29 cellular contexts compared by ENCODE assay signal in genomic region chrX:151240237-151240636, GRCh38.
"Had no signal": no experiment of that assay in that cellular context is flagged by ENCODE, and none has a peak within 500 bp of the region (broad histone marks: within the 10 kb centered on the region; RNA-seq: fewer than 3 reads in every experiment).

No MANE protein-coding gene starts in this region.

- H3K27me3 Mint-ChIP-seq: activated CD8-positive, alpha-beta T cell treated with anti-CD3 and anti-CD28 coated beads for 36 hours had no signal

- DNase-seq: activated CD4-positive, alpha-beta T cell treated with anti-CD3 and anti-CD28 coated beads for 1 hour; activated CD4-positive, alpha-beta T cell treated with anti-CD3 and anti-CD28 coated beads for 4 hours; activated CD4-positive, alpha-beta T cell treated with anti-CD3 and anti-CD28 coated beads, Interleukin-2, amount 50 U/mL, for 1 hour; activated CD4-positive, alpha-beta T cell treated with anti-CD3 and anti-CD28 coated beads, Interleukin-2, amount 50 U/mL, for 48 hours; activated CD8-positive, alpha-beta memory T cell treated with anti-CD3 and anti-CD28 coated beads for 24 hours; activated CD8-positive, alpha-beta T cell treated with anti-CD3 and anti-CD28 coated beads for 36 hours; activated effector memory CD4-positive, alpha-beta T cell treated with Interleukin-2 at 50 U/mL for 16 hours; activated gamma-delta T cell treated with Interleukin-2 at 50 U/mL for 16 hours; activated naive CD4-positive, alpha-beta T cell treated with anti-CD3 and anti-CD28 coated beads, Interleukin-2, amount 50 U/mL, for 16 hours; activated naive CD4-positive, alpha-beta T cell treated with Interleukin-2 at 50 U/mL for 16 hours; activated T-cell treated with anti-CD3 and anti-CD28 coated beads, Interleukin-2, amount 50 U/mL, for 4 hours; amygdala; aorta; brain microvascular endothelial cell; caudate nucleus; cortex of kidney; dermis blood vessel endothelial cell; effector CD4-positive, alpha-beta T cell; effector memory CD8-positive, alpha-beta T cell; erythroblast; foreskin keratinocyte; gastrocnemius medialis; glutamatergic neuron; heart left ventricle; T-helper 2 cell had no signal

- FAIRE-seq: colon had no signal

- H3K4me3 ChIP-seq: esophagus muscularis mucosa, gastrocnemius medialis, heart left ventricle had no signal

- H3K36me3 Mint-ChIP-seq: activated naive CD8-positive, alpha-beta T cell had no signal

- ATAC-seq: activated CD8-positive, alpha-beta T cell treated with anti-CD3 and anti-CD28 coated beads for 36 hours; activated T-cell treated with anti-CD3 and anti-CD28 coated beads, Interleukin-2, amount 50 U/mL, for 4 hours; activated T-helper 17 cell treated with anti-CD3 and anti-CD28 coated beads, Interleukin-2, amount 50 U/mL, for 72 hours; effector memory CD8-positive, alpha-beta T cell; foreskin keratinocyte; gastrocnemius medialis; heart left ventricle had no signal

- H3K27me3 ChIP-seq: brain microvascular endothelial cell, esophagus muscularis mucosa, foreskin keratinocyte, gastrocnemius medialis had no signal

- H3K9me3 Mint-ChIP-seq: activated CD8-positive, alpha-beta T cell treated with anti-CD3 and anti-CD28 coated beads for 36 hours; activated T-cell treated with anti-CD3 and anti-CD28 coated beads, Interleukin-2, amount 50 U/mL, for 4 hours; activated T-helper 17 cell treated with anti-CD3 and anti-CD28 coated beads, Interleukin-2, amount 50 U/mL, for 72 hours; effector memory CD8-positive, alpha-beta T cell had no signal

- H3K9me3 ChIP-seq: gastrocnemius medialis had no signal

- H3K4me1 Mint-ChIP-seq: activated T-helper 17 cell treated with anti-CD3 and anti-CD28 coated beads, Interleukin-2, amount 50 U/mL, for 72 hours had no signal

- H3K27ac Mint-ChIP-seq: activated CD8-positive, alpha-beta T cell treated with anti-CD3 and anti-CD28 coated beads for 36 hours; activated naive CD8-positive, alpha-beta T cell; activated T-helper 17 cell treated with anti-CD3 and anti-CD28 coated beads, Interleukin-2, amount 50 U/mL, for 72 hours; effector memory CD8-positive, alpha-beta T cell had no signal

- H3K4me3 Mint-ChIP-seq: activated CD8-positive, alpha-beta T cell treated with anti-CD3 and anti-CD28 coated beads for 36 hours; activated naive CD8-positive, alpha-beta T cell; activated T-cell treated with anti-CD3 and anti-CD28 coated beads, Interleukin-2, amount 50 U/mL, for 4 hours; activated T-helper 17 cell treated with anti-CD3 and anti-CD28 coated beads, Interleukin-2, amount 50 U/mL, for 72 hours; effector memory CD8-positive, alpha-beta T cell had no signal

- H3K4me1 ChIP-seq: esophagus muscularis mucosa, foreskin keratinocyte, gastrocnemius medialis, heart left ventricle had no signal

- H3K36me3 ChIP-seq: brain microvascular endothelial cell, esophagus muscularis mucosa, gastrocnemius medialis, heart left ventricle had no signal

- H3K27ac ChIP-seq: brain microvascular endothelial cell, esophagus muscularis mucosa, foreskin keratinocyte, gastrocnemius medialis, heart left ventricle had no signal
